8 cellular contexts compared by ENCODE assay signal in the genomic region with DNA sequence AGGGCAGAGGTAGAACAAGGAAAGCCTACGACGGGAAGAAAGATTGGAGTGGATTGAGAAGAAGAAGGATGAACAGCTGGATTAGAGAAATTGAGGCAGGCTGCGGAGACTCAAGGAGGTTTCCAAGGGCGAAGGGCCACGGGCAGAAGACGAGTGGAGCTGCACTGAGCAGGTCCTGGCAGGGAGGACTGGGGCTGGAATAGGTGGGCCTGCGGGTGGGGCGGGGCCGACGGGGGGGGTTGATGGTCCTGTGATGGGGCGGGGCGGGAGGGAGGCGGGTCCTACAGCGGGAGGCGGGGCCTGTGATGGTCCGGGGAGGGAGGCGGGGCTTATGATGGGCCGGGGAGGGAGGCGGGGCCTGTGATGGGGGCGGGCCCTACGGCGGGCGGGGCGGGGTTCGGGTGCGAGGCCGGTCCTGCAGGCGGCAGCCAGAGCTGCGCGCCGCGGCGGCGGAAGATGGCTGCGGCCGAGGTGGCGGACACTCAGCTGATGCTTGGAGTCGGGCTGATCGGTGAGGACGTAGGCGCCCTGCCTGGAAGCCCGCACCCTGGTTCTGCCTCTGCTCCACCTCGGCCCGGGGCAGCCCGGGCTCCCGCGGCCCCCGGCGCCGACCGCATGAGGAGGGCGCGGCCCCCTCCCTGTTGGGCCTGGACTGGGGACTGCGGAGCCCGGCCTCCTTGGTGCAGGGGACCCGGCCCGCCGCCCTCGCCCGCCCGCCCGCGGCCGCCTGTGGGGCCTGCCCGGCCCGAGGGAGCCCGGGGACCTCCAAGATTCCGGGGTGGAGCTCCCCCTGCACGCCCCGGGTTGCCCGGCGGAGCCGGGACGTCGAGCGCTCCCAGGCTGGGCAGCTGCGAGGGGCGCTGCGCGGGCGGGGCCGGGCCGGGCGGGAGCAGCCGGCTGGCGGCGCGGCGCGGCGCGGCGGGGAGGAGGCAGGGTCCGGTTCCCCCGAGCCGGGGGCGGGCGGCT. TPM values are rescaled to one million over a fixed set of nuclear protein-coding genes. Genes with fewer than 3 reads are reported as not detected.
DNase-seq lines count a peak whose midpoint lies in the region; ATAC-seq lines count a peak whose summit lies in the region.

A gene with protein sequence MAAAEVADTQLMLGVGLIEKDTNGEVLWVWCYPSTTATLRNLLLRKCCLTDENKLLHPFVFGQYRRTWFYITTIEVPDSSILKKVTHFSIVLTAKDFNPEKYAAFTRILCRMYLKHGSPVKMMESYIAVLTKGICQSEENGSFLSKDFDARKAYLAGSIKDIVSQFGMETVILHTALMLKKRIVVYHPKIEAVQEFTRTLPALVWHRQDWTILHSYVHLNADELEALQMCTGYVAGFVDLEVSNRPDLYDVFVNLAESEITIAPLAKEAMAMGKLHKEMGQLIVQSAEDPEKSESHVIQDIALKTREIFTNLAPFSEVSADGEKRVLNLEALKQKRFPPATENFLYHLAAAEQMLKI (plus strand): TSS at position 427 of the 966 bp plus-strand sequence. CDS start 30 bp downstream, at position 457.

- no peaks in the 10 kb centered on the region for H3K9me3 Mint-ChIP-seq in activated CD4-positive, alpha-beta T cell treated with anti-CD3 and anti-CD28 coated beads, Interleukin-2, amount 10 ng/mL, durations not matched to agents 24 days and 14 days

- H3K4me3 Mint-ChIP-seq in activated CD4-positive, alpha-beta T cell treated with anti-CD3 and anti-CD28 coated beads, Interleukin-2, amount 10 ng/mL, durations not matched to agents 24 days and 14 days = peak within 1 kb of the TSS; percentile 84

- peaks cover 10% of the 10 kb centered on the region for H3K36me3 Mint-ChIP-seq in activated CD4-positive, alpha-beta T cell treated with anti-CD3 and anti-CD28 coated beads, Interleukin-2, amount 10 ng/mL, durations not matched to agents 24 days and 14 days (ENCODE audit: low read depth)

- DNase-seq in NCI-H2081 (lab: John Stamatoyannopoulos, UW) = peak; percentile 38 to 57
- DNase-seq in NCI-H2081 treated with DMSO at 0.1 percent for 48 hours (lab: John Stamatoyannopoulos, UW) = no peak
- peak; percentile 84 for DNase-seq in NCI-H146 (lab: John Stamatoyannopoulos, UW)
- peak; percentile 91 for DNase-seq in activated CD4-positive, alpha-beta T cell treated with anti-CD3 and anti-CD28 coated beads, Interleukin-2, amount 10 ng/mL, durations not matched to agents 24 days and 14 days
- DNase-seq in dedifferentiated amniotic fluid mesenchymal stem cell (ENCODE audit: extremely low spot score) = peak; percentile 65
- DNase-seq in left lobe of liver (ENCODE audit: low spot score) = peak; percentile 86
- peak; percentile 73 for DNase-seq in stimulated activated CD4-positive, alpha-beta T cell treated with anti-CD3 and anti-CD28 coated beads, Interleukin-1b, Interleukin-23, amount 100 ng/mL, for 48 hours

- H3K27ac Mint-ChIP-seq in activated CD4-positive, alpha-beta T cell treated with anti-CD3 and anti-CD28 coated beads, Interleukin-2, amount 10 ng/mL, durations not matched to agents 24 days and 14 days = peak within 1 kb of the TSS; percentile 66

- H3K4me1 Mint-ChIP-seq in activated CD4-positive, alpha-beta T cell treated with anti-CD3 and anti-CD28 coated beads, Interleukin-2, amount 10 ng/mL, durations not matched to agents 24 days and 14 days = peaks cover 29% of the 10 kb centered on the region

- H3K27me3 Mint-ChIP-seq in activated CD4-positive, alpha-beta T cell treated with anti-CD3 and anti-CD28 coated beads, Interleukin-2, amount 10 ng/mL, durations not matched to agents 24 days and 14 days = peaks cover 2% of the 10 kb centered on the region

- intact Hi-C loops in activated CD4-positive, alpha-beta T cell treated with anti-CD3 and anti-CD28 coated beads, Interleukin-2, amount 10 ng/mL, durations not matched to agents 24 days and 14 days (cut with micrococcal nuclease) = loop anchor here (1.0 kb wide), 3 partner anchors 24 to 74 kb away; a partner anchor contains a TSS

- ATAC-seq in HG02610 (IDR thresholded peaks at IDR 0.05; ENCODE audit: unreplicated experiment) (peak; percentile 82), left lobe of liver (peak; percentile 95)

RNA-seq across cellular contexts. Expression of the gene that starts here (rescaled TPM):
- total RNA-seq in activated CD4-positive, alpha-beta T cell treated with anti-CD3 and anti-CD28 coated beads, Interleukin-2, amount 10 ng/mL, durations not matched to agents 24 days and 14 days = 18.6 and 23.2 TPM in 2 replicates
- 23.1 TPM for total RNA-seq in left lobe of liver
